ENCODE assay signal across 11 cellular contexts in genomic region chr10:78035437-78035836, GRCh38. TPM values are rescaled to one million over a fixed set of nuclear protein-coding genes. Genes with fewer than 3 reads are reported as not detected.
DNase-seq lines count a peak whose midpoint lies in the region; ATAC-seq and TF ChIP-seq lines count a peak whose summit lies in the region.
"Had no signal": no experiment of that assay in that cellular context is flagged by ENCODE, and none has a peak within 500 bp of the region (broad histone marks: within the 10 kb centered on the region; RNA-seq: fewer than 3 reads in every experiment).

No MANE protein-coding gene starts in this region.

- H3K27ac ChIP-seq in CD8-positive, alpha-beta T cell (ENCODE audit: low read depth, low read length), result no peak overlapping the region
- H3K27ac ChIP-seq in Karpas-422 (ENCODE audit: low read length), result no peak overlapping the region

- no peak for DNase-seq in CD8-positive, alpha-beta T cell
- DNase-seq in Karpas-422 (no peak), D341Med (ENCODE audit: low spot score) (no peak), head of caudate nucleus (no peak), NCI-H1092 treated with DMSO at 0.1 percent for 48 hours (lab: John Stamatoyannopoulos, UW) (no peak)
- no peak for DNase-seq in naive thymus-derived CD8-positive, alpha-beta T cell
- no peak for DNase-seq in activated effector memory CD4-positive, alpha-beta T cell treated with anti-CD3 and anti-CD28 coated beads, Interleukin-2, amount 50 U/mL, for 16 hours
- DNase-seq: activated CD4-positive, CD25-positive, alpha-beta regulatory T cell; left ventricle myocardium inferior; NCI-H2227 treated with DMSO at 0.1 percent for 48 hours had no signal

- no peaks in the 10 kb centered on the region for H3K9me3 Mint-ChIP-seq in CD8-positive, alpha-beta T cell
- no peaks in the 10 kb centered on the region for H3K9me3 Mint-ChIP-seq in brain
- H3K9me3 Mint-ChIP-seq in naive thymus-derived CD8-positive, alpha-beta T cell, result no peaks in the 10 kb centered on the region

- POLR2A ChIA-PET in CD8-positive, alpha-beta T cell (lab: Charles Lee), result no interaction called here
- POLR2A ChIA-PET in naive thymus-derived CD8-positive, alpha-beta T cell (lab: Charles Lee), result no interaction called here

- peaks cover 30% of the 10 kb centered on the region for H3K79me2 ChIP-seq in Karpas-422 (ENCODE audit: low read length)

- H3K9me2 ChIP-seq in Karpas-422 (replicated peaks; ENCODE audit: insufficient read depth, low read length), result no peaks in the 10 kb centered on the region

- peaks cover 48% of the 10 kb centered on the region for H3K36me3 ChIP-seq in CD8-positive, alpha-beta T cell (ENCODE audit: insufficient read depth, low read length)
- H3K36me3 ChIP-seq in Karpas-422 (ENCODE audit: insufficient read depth, low read length), result peaks cover 61% of the 10 kb centered on the region

- no peak for TF ChIP-seq CTCF in CD8-positive, alpha-beta T cell (IDR thresholded peaks at IDR 0.05)
- no peak for TF ChIP-seq CTCF in brain (conservative IDR thresholded peaks at IDR 0.05)

- no peak for ATAC-seq in CD8-positive, alpha-beta T cell
- ATAC-seq in naive thymus-derived CD8-positive, alpha-beta T cell, result no peak

- H3K4me1 Mint-ChIP-seq in CD8-positive, alpha-beta T cell (ENCODE audit: low read depth), result peaks cover 61% of the 10 kb centered on the region
- H3K4me1 Mint-ChIP-seq in brain, result peaks cover 60% of the 10 kb centered on the region
- peaks cover 19 to 68% (median 57%) of the 10 kb centered on the region in 4 donors for H3K4me1 Mint-ChIP-seq in naive thymus-derived CD8-positive, alpha-beta T cell

- CTCF ChIA-PET in CD8-positive, alpha-beta T cell (lab: Charles Lee), result interaction anchor here (3.0 kb wide), 1 partner anchor 12 kb away, joined by 42 read pairs; no protein-coding TSS in a partner anchor

- peak overlapping the region; percentile 85; the same call in 1 of the 2 replicates for H3K9ac ChIP-seq in Karpas-422 (ENCODE audit: low read length)

- H3K36me3 Mint-ChIP-seq in CD8-positive, alpha-beta T cell, result peaks cover 66% of the 10 kb centered on the region
- H3K36me3 Mint-ChIP-seq in brain, result peaks cover 55% of the 10 kb centered on the region
- H3K36me3 Mint-ChIP-seq in naive thymus-derived CD8-positive, alpha-beta T cell, result peaks cover 4 to 58% (median 24%) of the 10 kb centered on the region in 3 donors

- H3K27me3 ChIP-seq in CD8-positive, alpha-beta T cell (ENCODE audit: insufficient read depth, low read length), result no peaks in the 10 kb centered on the region
- no peaks in the 10 kb centered on the region for H3K27me3 ChIP-seq in Karpas-422 (ENCODE audit: low read length)

- H3K4me3 ChIP-seq in CD8-positive, alpha-beta T cell (ENCODE audit: low read depth, low read length), result no peak overlapping the region
- H3K4me3 ChIP-seq in Karpas-422 (ENCODE audit: low read length), result peak overlapping the region; percentile 93

- intact Hi-C loops in CD8-positive, alpha-beta T cell (cut with DNase I, micrococcal nuclease), result loop anchor here (2.0 to 10.0 kb wide), 4 partner anchors 937 to 1789 kb away; partner anchors contain the start of genes NUTM2E (in 1 of the 2), PPIF (in 1 of the 2) and ZCCHC24 (in 1 of the 2)
- intact Hi-C loops in head of caudate nucleus (cut with DNase I), result loop anchor here (5.0 kb wide), 1 partner anchor 267 kb away; no protein-coding TSS in a partner anchor

- H2AFZ ChIP-seq in Karpas-422 (ENCODE audit: low read length), result no peak overlapping the region

- H3K4me3 Mint-ChIP-seq in CD8-positive, alpha-beta T cell, result peak overlapping the region; percentile 94
- H3K4me3 Mint-ChIP-seq in brain, result peak overlapping the region; percentile 88 to 98 (median 92)
- H3K4me3 Mint-ChIP-seq in naive thymus-derived CD8-positive, alpha-beta T cell, result peak overlapping the region in 9 of 10 donors; percentile 39 to 96 (median 93)

- H4K20me1 ChIP-seq in Karpas-422 (ENCODE audit: insufficient read depth, low read depth, low read length), result peaks cover 59% of the 10 kb centered on the region

- H3K27me3 Mint-ChIP-seq in CD8-positive, alpha-beta T cell (ENCODE audit: low read depth), result no peaks in the 10 kb centered on the region
- peaks cover 4% of the 10 kb centered on the region for H3K27me3 Mint-ChIP-seq in brain
- no peaks in the 10 kb centered on the region for H3K27me3 Mint-ChIP-seq in naive thymus-derived CD8-positive, alpha-beta T cell

- H3K9me3 ChIP-seq in CD8-positive, alpha-beta T cell (ENCODE audit: low read length), result no peaks in the 10 kb centered on the region
- H3K9me3 ChIP-seq in Karpas-422 (ENCODE audit: low read length), result no peaks in the 10 kb centered on the region
- H3K9me3 ChIP-seq: left ventricle myocardium inferior had no signal

- H3K4me1 ChIP-seq in CD8-positive, alpha-beta T cell (ENCODE audit: insufficient read depth, low read length), result peaks cover 47% of the 10 kb centered on the region
- H3K4me1 ChIP-seq in Karpas-422 (ENCODE audit: low read length), result peaks cover 61% of the 10 kb centered on the region

- H3K27ac Mint-ChIP-seq in CD8-positive, alpha-beta T cell, result peak overlapping the region; percentile 83
- peak overlapping the region in 4 of 5 experiments; percentile 26 to 88 (median 50) for H3K27ac Mint-ChIP-seq in brain
- peak overlapping the region; percentile 2 to 94 (median 72) for H3K27ac Mint-ChIP-seq in naive thymus-derived CD8-positive, alpha-beta T cell

- H3K4me2 ChIP-seq in Karpas-422 (ENCODE audit: low read depth, low read length, poor library complexity, severe bottlenecking), result peak overlapping the region; percentile 93

RNA-seq across cellular contexts. Expression of gene RPS24, which starts 1.8 kb away (rescaled TPM):
- 1,000 to 10,000 TPM; 1,832 to 1,931 TPM for total RNA-seq in CD8-positive, alpha-beta T cell
- total RNA-seq in Karpas-422 (2014; rRNA removed; shearing (Covaris generic); ENCODE audit: low replicate concordance), result 2,812 and 3,158 TPM in 2 replicates
- 1,805 TPM for polyA plus RNA-seq in brain (ENCODE audit: insufficient read depth, low read depth, low replicate concordance)
- total RNA-seq in naive thymus-derived CD8-positive, alpha-beta T cell, result 1,000 to 10,000 TPM; 2,141 to 2,273 TPM
- polyA plus RNA-seq in naive thymus-derived CD8-positive, alpha-beta T cell, result 1,000 to 10,000 TPM; 1,179 to 1,624 (median 1,569) TPM

RNA-seq across cellular contexts. Expression of gene POLR3A, which starts 6.1 kb away (rescaled TPM):
- 1 to 10 TPM; 5.9 to 7.0 TPM for total RNA-seq in CD8-positive, alpha-beta T cell
- 17.7 and 25.5 TPM in 2 replicates for total RNA-seq in Karpas-422 (2014; rRNA removed; shearing (Covaris generic); ENCODE audit: low replicate concordance)
- polyA plus RNA-seq in brain (ENCODE audit: insufficient read depth, low read depth, low replicate concordance), result 15.5 TPM
- total RNA-seq in naive thymus-derived CD8-positive, alpha-beta T cell, result 10 to 100 TPM; 17.9 to 18.1 TPM
- 10 to 100 TPM in 1 of 3 donors, 1 to 10 TPM in 2; 7.3 to 10.3 (median 7.6) TPM for polyA plus RNA-seq in naive thymus-derived CD8-positive, alpha-beta T cell
